Comparison of ENCODE assay signal across 16 cellular contexts in genomic region chr9:126947529-126947928, GRCh38. TPM values are rescaled to one million over a fixed set of nuclear protein-coding genes. Genes with fewer than 3 reads are reported as not detected.
A peak's percentile ranks its signal among the peaks of the same experiment; 100 is the strongest.
DNase-seq lines count a peak whose midpoint lies in the region; ATAC-seq and TF ChIP-seq lines count a peak whose summit lies in the region.
"Had no signal": no experiment of that assay in that cellular context is flagged by ENCODE, and none has a peak within 500 bp of the region (broad histone marks: within the 10 kb centered on the region; RNA-seq: fewer than 3 reads in every experiment).

No MANE protein-coding gene starts in this region.

- no peak for TF ChIP-seq POLR2A in adrenal gland (IDR thresholded peaks at IDR 0.05)

- no peak overlapping the region for H3K23ac ChIP-seq in mesenchymal stem cell (ENCODE audit: low read length in 2 of 2)

- CTCF ChIA-PET in mammary epithelial cell (lab: Charles Lee; ENCODE audit: low non-redundant PET) = no interaction called here

- H3K36me3 ChIP-seq in KMS-11 (ENCODE audit: insufficient read depth) = no peaks in the 10 kb centered on the region
- H3K36me3 ChIP-seq in mammary epithelial cell (ENCODE audit: insufficient read depth, low read length) = no peaks in the 10 kb centered on the region
- H3K36me3 ChIP-seq in HAP-1 (replicated peaks) = no peaks in the 10 kb centered on the region
- no peaks in the 10 kb centered on the region for H3K36me3 ChIP-seq in mesenchymal stem cell (ENCODE audit: control insufficient read depth in 1 of 2, insufficient read depth in 2 of 2, low read depth in 1 of 2, low read length in 2 of 2)
- H3K36me3 ChIP-seq in adrenal gland (replicated peaks in 1 of 2) = no peaks in the 10 kb centered on the region
- H3K36me3 ChIP-seq: gastrocnemius medialis, SJCRH30 had no signal

- no peak overlapping the region for H3K27ac Mint-ChIP-seq in stimulated activated naive CD8-positive, alpha-beta T cell treated with anti-CD3 and anti-CD28 coated beads, Interleukin-15, amount 100 ng/mL, for 72 hours
- H3K27ac Mint-ChIP-seq: CD4-positive, CD25-positive, alpha-beta regulatory T cell; nephron progenitor cell had no signal

- H3K4me1 ChIP-seq in KMS-11 (ENCODE audit: low read depth, poor library complexity, severe bottlenecking) (peaks cover 14% of the 10 kb centered on the region), mammary epithelial cell (ENCODE audit: insufficient read depth, low read length) (no peaks in the 10 kb centered on the region), HAP-1 (no peaks in the 10 kb centered on the region), mesenchymal stem cell (ENCODE audit: control insufficient read depth, insufficient read depth, low read depth, low read length) (no peaks in the 10 kb centered on the region), adrenal gland (replicated peaks in 1 of 2) (no peaks in the 10 kb centered on the region)
- H3K4me1 ChIP-seq: SJCRH30 had no signal

- no peaks in the 10 kb centered on the region for H3K9me3 Mint-ChIP-seq in stimulated activated naive CD8-positive, alpha-beta T cell treated with anti-CD3 and anti-CD28 coated beads, Interleukin-15, amount 100 ng/mL, for 72 hours
- H3K9me3 Mint-ChIP-seq: activated T-cell treated with anti-CD3 and anti-CD28 coated beads, Interleukin-2, amount 50 U/mL, for 4 hours; nephron progenitor cell had no signal

- no peak overlapping the region for H2AK5ac ChIP-seq in mesenchymal stem cell (ENCODE audit: low read length, severe bottlenecking)

- TF ChIP-seq CTCF in KMS-11 (conservative IDR thresholded peaks at IDR 0.05; ENCODE audit: low read depth, low read length) (peak; percentile 55), mammary epithelial cell (conservative IDR thresholded peaks at IDR 0.05 in 1 of 2, IDR thresholded peaks at IDR 0.05 in 1 of 2; ENCODE audit: extremely low read depth in 1 of 2, insufficient read depth in 1 of 2, low read depth in 1 of 2, low read length in 2 of 2) (peak; percentile 12 to 39), adrenal gland (IDR thresholded peaks at IDR 0.05) (no peak)

- BruUV-seq in mammary epithelial cell (replicated peaks; lab: Mats Ljungman, UMichigan) = no TSS peak

- H2AFZ ChIP-seq in KMS-11 (ENCODE audit: low read depth) = no peak overlapping the region
- no peak overlapping the region for H2AFZ ChIP-seq in mammary epithelial cell (ENCODE audit: low read depth, low read length)
- H2AFZ ChIP-seq in mesenchymal stem cell (ENCODE audit: low read depth, low read length) = no peak overlapping the region

- in situ Hi-C loops in mammary epithelial cell (cut with MboI; ENCODE audit: low sequenced_read_pairs in 2 of 2) (no loop called here), HAP-1 (cut with MboI; ENCODE audit: low sequenced_read_pairs) (loop anchor here (25.0 kb wide), 1 partner anchor 965 kb away; the partner anchor contains the start of gene ST6GALNAC4)

- no peak for DNase-seq in stimulated activated naive CD8-positive, alpha-beta T cell treated with anti-CD3 and anti-CD28 coated beads, Interleukin-15, amount 100 ng/mL, for 72 hours
- DNase-seq in stimulated activated naive CD8-positive, alpha-beta T cell treated with anti-CD3 and anti-CD28 coated beads, Interleukin-15, Interleukin-2, amounts not matched to agents 100 U/mL and 50 U/mL, for 24 hours = no peak
- no peak for DNase-seq in mammary epithelial cell
- no peak for DNase-seq in HAP-1 (ENCODE audit: low spot score in 2 of 2)
- DNase-seq in mesenchymal stem cell = no peak
- no peak for DNase-seq in adrenal gland
- DNase-seq: activated T-cell treated with anti-CD3 and anti-CD28 coated beads, Interleukin-2, amount 50 U/mL, for 4 hours; effector memory CD4-positive, alpha-beta T cell; gastrocnemius medialis; HCEC 1CT; left cardiac atrium; nephron progenitor cell; SJCRH30 had no signal

- H3K4me3 Mint-ChIP-seq in stimulated activated naive CD8-positive, alpha-beta T cell treated with anti-CD3 and anti-CD28 coated beads, Interleukin-15, amount 100 ng/mL, for 72 hours = no peak overlapping the region
- H3K4me3 Mint-ChIP-seq: activated T-cell treated with anti-CD3 and anti-CD28 coated beads, Interleukin-2, amount 50 U/mL, for 4 hours; CD4-positive, CD25-positive, alpha-beta regulatory T cell; nephron progenitor cell had no signal

- H3K4me2 ChIP-seq in KMS-11 (no peak overlapping the region), mammary epithelial cell (ENCODE audit: insufficient read depth, low read depth, low read length) (no peak overlapping the region), mesenchymal stem cell (ENCODE audit: low read length, poor library complexity, severe bottlenecking) (no peak overlapping the region)

- H3K14ac ChIP-seq in mesenchymal stem cell (ENCODE audit: low read length in 2 of 2) = no peak overlapping the region

- H2BK15ac ChIP-seq in mesenchymal stem cell (ENCODE audit: low read depth, poor library complexity, severe bottlenecking) = no peak overlapping the region

- intact Hi-C loops in mammary epithelial cell (cut with micrococcal nuclease) = no loop called here
- intact Hi-C loops in adrenal gland (cut with DNase I) = no loop called here

- H4K91ac ChIP-seq in mesenchymal stem cell (ENCODE audit: low read length) = no peak overlapping the region

- no peaks in the 10 kb centered on the region for H3K9me3 ChIP-seq in mammary epithelial cell (replicated peaks; ENCODE audit: insufficient read depth, low read length)
- H3K9me3 ChIP-seq in HAP-1 = no peaks in the 10 kb centered on the region
- no peaks in the 10 kb centered on the region for H3K9me3 ChIP-seq in mesenchymal stem cell (ENCODE audit: control insufficient read depth, low read length)
- no peaks in the 10 kb centered on the region for H3K9me3 ChIP-seq in adrenal gland (replicated peaks in 1 of 3)
- H3K9me3 ChIP-seq: gastrocnemius medialis, SJCRH30 had no signal

- H2BK120ac ChIP-seq in mesenchymal stem cell (ENCODE audit: low read depth, low read length) = no peak overlapping the region

- no peak overlapping the region for H4K8ac ChIP-seq in mesenchymal stem cell (ENCODE audit: low read length)

- H3K79me2 ChIP-seq in KMS-11 (ENCODE audit: insufficient read depth, low read depth) = no peaks in the 10 kb centered on the region
- no peaks in the 10 kb centered on the region for H3K79me2 ChIP-seq in mammary epithelial cell (ENCODE audit: insufficient read depth, low read length)

- no peak overlapping the region for H3K27ac ChIP-seq in KMS-11
- no peak overlapping the region for H3K27ac ChIP-seq in mammary epithelial cell (ENCODE audit: insufficient read depth, low read depth, low read length)
- no peak overlapping the region for H3K27ac ChIP-seq in mesenchymal stem cell (ENCODE audit: low read length, poor library complexity, severe bottlenecking)
- H3K27ac ChIP-seq in adrenal gland = no peak overlapping the region
- H3K27ac ChIP-seq: gastrocnemius medialis, SJCRH30, skin epidermis had no signal

- no peak overlapping the region for H3K4me3 ChIP-seq in KMS-11 (IDR thresholded peaks at IDR 0.05; ENCODE audit: insufficient read depth, low read depth, low read length)
- no peak overlapping the region for H3K4me3 ChIP-seq in mammary epithelial cell (replicated peaks in 1 of 3; ENCODE audit: insufficient read depth in 1 of 3, low read depth in 2 of 3, low read length in 3 of 3)
- no peak overlapping the region for H3K4me3 ChIP-seq in HAP-1
- H3K4me3 ChIP-seq in mesenchymal stem cell (ENCODE audit: insufficient read depth in 1 of 2, low read depth in 1 of 2, low read length in 2 of 2) = no peak overlapping the region
- no peak overlapping the region for H3K4me3 ChIP-seq in adrenal gland
- H3K4me3 ChIP-seq: gastrocnemius medialis, SJCRH30, skin epidermis had no signal

- H3K4me1 Mint-ChIP-seq in stimulated activated naive CD8-positive, alpha-beta T cell treated with anti-CD3 and anti-CD28 coated beads, Interleukin-15, amount 100 ng/mL, for 72 hours = no peaks in the 10 kb centered on the region
- H3K4me1 Mint-ChIP-seq: CD4-positive, CD25-positive, alpha-beta regulatory T cell had no signal

- H3K27me3 ChIP-seq in KMS-11 (ENCODE audit: insufficient read depth, low read depth) (no peaks in the 10 kb centered on the region), mammary epithelial cell (ENCODE audit: insufficient read depth, low read length) (peaks cover 1% of the 10 kb centered on the region), HAP-1 (ENCODE audit: low read depth) (no peaks in the 10 kb centered on the region), mesenchymal stem cell (ENCODE audit: control insufficient read depth in 1 of 2, insufficient read depth in 1 of 2, low read length in 2 of 2) (peaks cover 20 to 25% of the 10 kb centered on the region in 2 experiments), adrenal gland (no peaks in the 10 kb centered on the region)
- H3K27me3 ChIP-seq: gastrocnemius medialis, SJCRH30 had no signal

- ATAC-seq in stimulated activated naive CD8-positive, alpha-beta T cell treated with anti-CD3 and anti-CD28 coated beads, Interleukin-15, amount 100 ng/mL, for 72 hours = peak; percentile 54
- ATAC-seq in stimulated activated naive CD8-positive, alpha-beta T cell treated with anti-CD3 and anti-CD28 coated beads, Interleukin-15, Interleukin-2, amounts not matched to agents 100 U/mL and 50 U/mL, for 24 hours = no peak
- ATAC-seq: activated T-cell treated with anti-CD3 and anti-CD28 coated beads, Interleukin-2, amount 50 U/mL, for 4 hours; gastrocnemius medialis had no signal

- 100% methylated on average over 1 of the region's 1 CpG for WGBS in mammary epithelial cell (ENCODE audit: low coverage, missing lambda C conversion rate)
- 100% methylated on average over 1 of the region's 1 CpG for WGBS in mesenchymal stem cell
- WGBS in adrenal gland, 4 donors = 96 to 100% (median 99%) methylated on average over 1 of the region's 1 CpG

- H2BK12ac ChIP-seq in mesenchymal stem cell (ENCODE audit: low read length in 2 of 2) = no peak overlapping the region

- no peak overlapping the region for H2BK5ac ChIP-seq in mesenchymal stem cell (ENCODE audit: low read depth, low read length, poor library complexity, severe bottlenecking)

- H3K27me3 Mint-ChIP-seq in stimulated activated naive CD8-positive, alpha-beta T cell treated with anti-CD3 and anti-CD28 coated beads, Interleukin-15, amount 100 ng/mL, for 72 hours = peaks cover 31% of the 10 kb centered on the region
- H3K27me3 Mint-ChIP-seq: CD4-positive, CD25-positive, alpha-beta regulatory T cell had no signal

- dilution Hi-C loops in mammary epithelial cell (cut with HindIII; ENCODE audit: low sequenced_read_pairs) = no loop called here

- no peak overlapping the region for H3K4ac ChIP-seq in mesenchymal stem cell (ENCODE audit: low read depth in 1 of 2, low read length in 2 of 2)

- no peak overlapping the region for H3K18ac ChIP-seq in mesenchymal stem cell (ENCODE audit: low read depth in 1 of 2, low read length in 2 of 2)

- H3K9ac ChIP-seq in KMS-11 (no peak overlapping the region), mammary epithelial cell (ENCODE audit: insufficient read depth, low read length) (no peak overlapping the region), mesenchymal stem cell (ENCODE audit: low read length) (no peak overlapping the region)

- H4K20me1 ChIP-seq in KMS-11 (ENCODE audit: insufficient read depth) (no peaks in the 10 kb centered on the region), mammary epithelial cell (ENCODE audit: insufficient read depth, low read length) (no peaks in the 10 kb centered on the region)

- no peaks in the 10 kb centered on the region for H3K79me1 ChIP-seq in mesenchymal stem cell (replicated peaks; ENCODE audit: low read length, poor library complexity, severe bottlenecking)

RNA-seq across cellular contexts. Expression of gene RALGPS1, which starts 32.9 kb away (rescaled TPM):
- total RNA-seq in mammary epithelial cell (under 1 TPM; 0.83 to 0.94 TPM), adrenal gland (1 to 10 TPM; 3.1 to 7.8 (median 5.4) TPM)
- polyA plus RNA-seq in mammary epithelial cell (0.39 TPM), adrenal gland (1 to 10 TPM; 2.8 to 4.4 (median 3.5) TPM)
- not detected for polyA minus RNA-seq in mammary epithelial cell
- 1.6 TPM for polyA plus RNA-seq in mesenchymal stem cell (2013, experiment 1 of 2)
- 1.6 TPM for polyA plus RNA-seq in mesenchymal stem cell (2013, experiment 2 of 2)

Comparison
In these comparisons a context has a peak if more than half of its experiments do, and no peak if none do; other contexts are left out.
1. CTCF ChIP-seq: peak in KMS-11 (single experiment) and mammary epithelial cell (2 of 2); none in adrenal gland (0 of 6).